Comparison of ENCODE assay signal across 1 cellular context in the genomic region with DNA sequence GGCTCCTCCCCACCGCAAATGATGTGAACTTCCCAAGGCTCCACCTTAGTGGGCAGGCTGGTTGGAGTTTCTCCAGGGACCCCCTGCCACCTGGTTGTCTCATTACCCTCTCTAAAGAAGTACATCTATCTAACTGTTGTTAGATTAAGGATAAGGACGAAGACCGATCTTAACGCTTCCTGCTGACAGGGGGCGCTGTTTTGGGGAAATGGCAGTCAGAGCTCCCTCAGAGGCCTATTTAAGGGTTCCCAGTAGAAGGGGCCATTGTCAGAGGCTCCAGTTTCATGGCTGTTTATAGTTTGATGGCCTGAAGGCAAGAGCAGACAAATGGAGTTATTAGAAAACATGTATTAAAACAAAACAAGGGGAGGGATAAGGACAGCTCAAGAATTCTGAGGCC.
TF ChIP-seq lines count a peak whose summit lies in the region.

No MANE protein-coding gene starts in this region.

TF ChIP-seq in GM23338, 12 proteins besides CTCF, POLR2A, EP300 and RAD21 (continued from another document):
- TF ChIP-seq ZNF462 (CRISPR knock-in tag; IDR thresholded peaks at IDR 0.05) (no peak), ETS1 (IDR thresholded peaks at IDR 0.05) (no peak), EZH2 (IDR thresholded peaks at IDR 0.05; ENCODE audit: low read depth, unreplicated experiment) (no peak), NANOG (IDR thresholded peaks at IDR 0.05; ENCODE audit: borderline replicate concordance) (no peak)
